22 cellular contexts compared by ENCODE assay signal in genomic region chr20:50692553-50692933, GRCh38. TPM values are rescaled to one million over a fixed set of nuclear protein-coding genes. Genes with fewer than 3 reads are reported as not detected.
A peak's percentile ranks its signal among the peaks of the same experiment; 100 is the strongest.
DNase-seq lines count a peak whose midpoint lies in the region; FAIRE-seq and TF ChIP-seq lines count a peak whose summit lies in the region.
"Had no signal": no experiment of that assay in that cellular context is flagged by ENCODE, and none has a peak within 500 bp of the region (broad histone marks: within the 10 kb centered on the region; RNA-seq: fewer than 3 reads in every experiment).

No MANE protein-coding gene starts in this region.

- H3K4me1 Mint-ChIP-seq in CD8-positive, alpha-beta memory T cell, result peaks cover 0 to 20% (median 8%) of the 10 kb centered on the region in 3 donors
- H3K4me1 Mint-ChIP-seq in nephron progenitor cell, result peaks cover 45% of the 10 kb centered on the region
- H3K4me1 Mint-ChIP-seq in activated naive CD4-positive, alpha-beta T cell treated with anti-CD3 and anti-CD28 coated beads, Interleukin-2, amount 10 ng/mL, durations not matched to agents 7 days and 5 days, result peaks cover 9% of the 10 kb centered on the region

- no peaks in the 10 kb centered on the region for H3K36me3 Mint-ChIP-seq in CD8-positive, alpha-beta memory T cell
- no peaks in the 10 kb centered on the region for H3K36me3 Mint-ChIP-seq in nephron progenitor cell (ENCODE audit: low read depth)
- no peaks in the 10 kb centered on the region for H3K36me3 Mint-ChIP-seq in activated naive CD4-positive, alpha-beta T cell treated with anti-CD3 and anti-CD28 coated beads, Interleukin-2, amount 10 ng/mL, durations not matched to agents 7 days and 5 days

- CTCF ChIA-PET in CD8-positive, alpha-beta memory T cell (lab: Charles Lee), result no interaction called here
- CTCF ChIA-PET in endothelial cell of umbilical vein (lab: Charles Lee), result no interaction called here
- CTCF ChIA-PET in activated naive CD4-positive, alpha-beta T cell treated with anti-CD3 and anti-CD28 coated beads, Interleukin-2, amount 10 ng/mL, durations not matched to agents 7 days and 5 days (lab: Charles Lee), result no interaction called here

- in situ Hi-C loops in HAP-1 (cut with MboI; ENCODE audit: low sequenced_read_pairs), result no loop called here

- H2AFZ ChIP-seq in endothelial cell of umbilical vein (ENCODE audit: low read depth, low read length), result no peak overlapping the region

- H3K4me3 Mint-ChIP-seq in CD8-positive, alpha-beta memory T cell, result no peak overlapping the region
- peak overlapping the region; percentile 73 for H3K4me3 Mint-ChIP-seq in nephron progenitor cell
- H3K4me3 Mint-ChIP-seq in activated naive CD4-positive, alpha-beta T cell treated with anti-CD3 and anti-CD28 coated beads, Interleukin-2, amount 10 ng/mL, durations not matched to agents 7 days and 5 days, result no peak overlapping the region
- H3K4me3 Mint-ChIP-seq: activated CD4-positive, alpha-beta T cell treated with anti-CD3 and anti-CD28 coated beads, Interleukin-2, amount 10 ng/mL, durations not matched to agents 7 days and 5 days; CD4-positive, alpha-beta T cell had no signal

- H3K9ac ChIP-seq in endothelial cell of umbilical vein (replicated peaks; ENCODE audit: extremely low read depth, insufficient read depth, low read length), result no peak overlapping the region

- no peaks in the 10 kb centered on the region for H3K9me3 Mint-ChIP-seq in CD8-positive, alpha-beta memory T cell
- no peaks in the 10 kb centered on the region for H3K9me3 Mint-ChIP-seq in nephron progenitor cell
- no peaks in the 10 kb centered on the region for H3K9me3 Mint-ChIP-seq in activated naive CD4-positive, alpha-beta T cell treated with anti-CD3 and anti-CD28 coated beads, Interleukin-2, amount 10 ng/mL, durations not matched to agents 7 days and 5 days
- H3K9me3 Mint-ChIP-seq: activated CD4-positive, alpha-beta T cell treated with anti-CD3 and anti-CD28 coated beads, Interleukin-2, amount 10 ng/mL, durations not matched to agents 7 days and 5 days; CD4-positive, alpha-beta T cell; HFFc6 had no signal

- H4K20me1 ChIP-seq in endothelial cell of umbilical vein (replicated peaks; ENCODE audit: control insufficient read depth, extremely low read depth, insufficient read depth, low read length), result no peaks in the 10 kb centered on the region

- H3K27me3 ChIP-seq in CD8-positive, alpha-beta memory T cell (ENCODE audit: insufficient read depth, low read length, poor library complexity, severe bottlenecking), result peaks cover 9% of the 10 kb centered on the region
- H3K27me3 ChIP-seq in endothelial cell of umbilical vein (ENCODE audit: control insufficient read depth in 2 of 2, insufficient read depth in 2 of 2, low read length in 2 of 2), result peaks cover 37 to 41% of the 10 kb centered on the region in 2 experiments
- peaks cover 3% of the 10 kb centered on the region; the same call in 1 of the 2 replicates for H3K27me3 ChIP-seq in HAP-1 (ENCODE audit: low read depth)

- TF ChIP-seq POLR2A in endothelial cell of umbilical vein (IDR thresholded peaks at IDR 0.05; ENCODE audit: low read depth, low read length), result no peak

- no peak overlapping the region for H3K4me3 ChIP-seq in CD8-positive, alpha-beta memory T cell (ENCODE audit: low read length)
- no peak overlapping the region for H3K4me3 ChIP-seq in endothelial cell of umbilical vein (replicated peaks in 1 of 3; ENCODE audit: insufficient read depth in 1 of 3, low read depth in 1 of 3, low read length in 3 of 3)
- H3K4me3 ChIP-seq in HAP-1, result no peak overlapping the region

- no peaks in the 10 kb centered on the region for H3K9me1 ChIP-seq in endothelial cell of umbilical vein (replicated peaks; ENCODE audit: control insufficient read depth, extremely low read depth, insufficient read depth, low read length)

- H3K27ac ChIP-seq in CD8-positive, alpha-beta memory T cell (ENCODE audit: low read depth, low read length), result peak overlapping the region; percentile 65
- no peak overlapping the region for H3K27ac ChIP-seq in endothelial cell of umbilical vein (ENCODE audit: insufficient read depth, low read depth, low read length)

- peak; percentile 12 for FAIRE-seq in endothelial cell of umbilical vein (lab: Jason Lieb, UNC)

- POLR2A ChIA-PET in CD8-positive, alpha-beta memory T cell (lab: Charles Lee), result no interaction called here
- POLR2A ChIA-PET in endothelial cell of umbilical vein (lab: Charles Lee), result no interaction called here

- BruUV-seq in endothelial cell of umbilical vein (replicated peaks; lab: Mats Ljungman, UMichigan), result no TSS peak

- H3K9me3 ChIP-seq in CD8-positive, alpha-beta memory T cell (ENCODE audit: low read length), result no peaks in the 10 kb centered on the region
- H3K9me3 ChIP-seq in endothelial cell of umbilical vein (replicated peaks; ENCODE audit: control insufficient read depth, insufficient read depth, low read length), result no peaks in the 10 kb centered on the region
- no peaks in the 10 kb centered on the region for H3K9me3 ChIP-seq in HAP-1
- H3K9me3 ChIP-seq: esophagus squamous epithelium had no signal

- no peaks in the 10 kb centered on the region for H3K79me2 ChIP-seq in endothelial cell of umbilical vein (ENCODE audit: control insufficient read depth, insufficient read depth, low read length)

- no peaks in the 10 kb centered on the region for H3K4me1 ChIP-seq in CD8-positive, alpha-beta memory T cell (ENCODE audit: insufficient read depth, low read length)
- no peaks in the 10 kb centered on the region for H3K4me1 ChIP-seq in endothelial cell of umbilical vein (ENCODE audit: control insufficient read depth, extremely low read depth, insufficient read depth, low read length)
- no peaks in the 10 kb centered on the region for H3K4me1 ChIP-seq in HAP-1

- peaks cover 35 to 49% of the 10 kb centered on the region in 2 donors for H3K27me3 Mint-ChIP-seq in CD8-positive, alpha-beta memory T cell
- H3K27me3 Mint-ChIP-seq in nephron progenitor cell (ENCODE audit: low read depth, poor library complexity), result peaks cover 36% of the 10 kb centered on the region
- H3K27me3 Mint-ChIP-seq in activated naive CD4-positive, alpha-beta T cell treated with anti-CD3 and anti-CD28 coated beads, Interleukin-2, amount 10 ng/mL, durations not matched to agents 7 days and 5 days, result peaks cover 74% of the 10 kb centered on the region

- dilution Hi-C loops in endothelial cell of umbilical vein (cut with MboI; ENCODE audit: extremely low pct_ligation_motif_present, low sequenced_read_pairs), result no loop called here

- TF ChIP-seq CTCF in endothelial cell of umbilical vein (IDR thresholded peaks at IDR 0.05; ENCODE audit: extremely low read depth in 1 of 2, insufficient read depth in 1 of 2, low read depth in 1 of 2, low read length in 2 of 2) (no peak), nephron progenitor cell (IDR thresholded peaks at IDR 0.05) (no peak)

- H3K27ac Mint-ChIP-seq in CD8-positive, alpha-beta memory T cell, result no peak overlapping the region
- H3K27ac Mint-ChIP-seq in nephron progenitor cell, result no peak overlapping the region
- H3K27ac Mint-ChIP-seq in activated naive CD4-positive, alpha-beta T cell treated with anti-CD3 and anti-CD28 coated beads, Interleukin-2, amount 10 ng/mL, durations not matched to agents 7 days and 5 days, result no peak overlapping the region
- H3K27ac Mint-ChIP-seq: activated CD4-positive, alpha-beta T cell treated with anti-CD3 and anti-CD28 coated beads, Interleukin-2, amount 10 ng/mL, durations not matched to agents 7 days and 5 days; CD4-positive, alpha-beta T cell; HFFc6 had no signal

- no peaks in the 10 kb centered on the region for H3K36me3 ChIP-seq in CD8-positive, alpha-beta memory T cell (ENCODE audit: insufficient read depth, low read length)
- no peaks in the 10 kb centered on the region for H3K36me3 ChIP-seq in endothelial cell of umbilical vein (ENCODE audit: control insufficient read depth in 2 of 2, extremely low read depth in 1 of 2, insufficient read depth in 2 of 2, low read length in 2 of 2)
- no peaks in the 10 kb centered on the region for H3K36me3 ChIP-seq in HAP-1 (replicated peaks)
- H3K36me3 ChIP-seq: esophagus squamous epithelium had no signal

- H3K4me2 ChIP-seq in endothelial cell of umbilical vein (ENCODE audit: insufficient read depth, low read length), result no peak overlapping the region

- DNase-seq in CD8-positive, alpha-beta memory T cell, result no peak
- DNase-seq in OCI-M1 (lab: John Stamatoyannopoulos, UW), result peak; percentile 8
- no peak for DNase-seq in endothelial cell of umbilical vein (ENCODE audit: low read depth, low spot score)
- DNase-seq in nephron progenitor cell, result no peak
- no peak for DNase-seq in HAP-1 (ENCODE audit: low spot score in 2 of 2)
- no peak for DNase-seq in activated naive CD4-positive, alpha-beta T cell treated with anti-CD3 and anti-CD28 coated beads, Interleukin-2, amount 10 ng/mL, durations not matched to agents 7 days and 5 days
- DNase-seq in H4 (ENCODE audit: low spot score), result no peak
- no peak for DNase-seq in NCI-H526 treated with DMSO at 0.1 percent for 48 hours (lab: John Stamatoyannopoulos, UW)
- DNase-seq: activated CD4-positive, alpha-beta T cell treated with anti-CD3 and anti-CD28 coated beads, Interleukin-2, amount 10 ng/mL, durations not matched to agents 7 days and 5 days; activated CD8-positive, alpha-beta memory T cell treated with anti-CD3 and anti-CD28 coated beads, Interleukin-2, amount 50 U/mL, for 48 hours; activated effector memory CD4-positive, alpha-beta T cell treated with anti-CD3 and anti-CD28 coated beads, Interleukin-2, amount 50 U/mL, for 16 hours; amniotic stem cell; caudate nucleus; CD4-positive, alpha-beta T cell; esophagus squamous epithelium; HFFc6; islet precursor cell; Kasumi-1; midbrain; NCI-H1105; NCI-H510A; SW 1271 had no signal

- intact Hi-C loops in endothelial cell of umbilical vein (cut with micrococcal nuclease), result no loop called here

RNA-seq across cellular contexts. Expression of gene RIPOR3, which starts 1.2 kb away (rescaled TPM):
- total RNA-seq in CD8-positive, alpha-beta memory T cell, result not detected
- polyA plus RNA-seq in CD8-positive, alpha-beta memory T cell, result 1.8 TPM
- total RNA-seq in endothelial cell of umbilical vein, result not detected in 2 replicates
- not detected in 2 replicates for polyA plus RNA-seq in endothelial cell of umbilical vein
- polyA plus RNA-seq in endothelial cell of umbilical vein (2011; cell fraction: cytosol; rRNA removed), result not detected in 2 replicates
- polyA plus RNA-seq in endothelial cell of umbilical vein (2011; cell fraction: nucleus; rRNA removed), result not detected in 2 replicates
- 0.32 and 0.52 TPM in 2 replicates for polyA plus RNA-seq in endothelial cell of umbilical vein (2012)
- 0.12 and 0.62 TPM in 2 replicates for polyA minus RNA-seq in endothelial cell of umbilical vein
- polyA minus RNA-seq in endothelial cell of umbilical vein (2011; cell fraction: cytosol; rRNA and poly(A)+ RNA removed), result not detected
- not detected in 2 replicates for polyA minus RNA-seq in endothelial cell of umbilical vein (2011; cell fraction: nucleus; rRNA and poly(A)+ RNA removed)
- 0.14 and 0.58 TPM in 2 replicates for total RNA-seq in H4 (2014; rRNA removed; shearing (Covaris generic))
- total RNA-seq: activated CD4-positive, alpha-beta T cell treated with anti-CD3 and anti-CD28 coated beads, Interleukin-2, amount 10 ng/mL, durations not matched to agents 7 days and 5 days; CD4-positive, alpha-beta T cell had no signal

RNA-seq across cellular contexts. Expression of gene PARD6B, which starts 38.8 kb away (rescaled TPM):
- total RNA-seq in CD8-positive, alpha-beta memory T cell, result 1 to 10 TPM; 5.5 to 5.6 TPM
- 0.72 TPM for polyA plus RNA-seq in CD8-positive, alpha-beta memory T cell
- 0.07 TPM in 1 of 2 replicates, not detected in the other for total RNA-seq in endothelial cell of umbilical vein
- polyA plus RNA-seq in endothelial cell of umbilical vein, result 0.03 TPM in 1 of 2 replicates, not detected in the other
- polyA plus RNA-seq in endothelial cell of umbilical vein (2011; cell fraction: cytosol; rRNA removed), result not detected in 2 replicates
- polyA plus RNA-seq in endothelial cell of umbilical vein (2011; cell fraction: nucleus; rRNA removed), result 0.03 TPM in 1 of 2 replicates, not detected in the other
- 0.04 TPM in 1 of 2 replicates, not detected in the other for polyA plus RNA-seq in endothelial cell of umbilical vein (2012)
- 0.10 TPM in 1 of 2 replicates, not detected in the other for polyA minus RNA-seq in endothelial cell of umbilical vein
- 4.0 TPM for polyA minus RNA-seq in endothelial cell of umbilical vein (2011; cell fraction: cytosol; rRNA and poly(A)+ RNA removed)
- polyA minus RNA-seq in endothelial cell of umbilical vein (2011; cell fraction: nucleus; rRNA and poly(A)+ RNA removed), result 0.10 TPM in 1 of 2 replicates, not detected in the other
- total RNA-seq in H4 (2014; rRNA removed; shearing (Covaris generic)), result 1.6 and 3.3 TPM in 2 replicates
